ENCODE assay signal across 12 cellular contexts in the genomic region with DNA sequence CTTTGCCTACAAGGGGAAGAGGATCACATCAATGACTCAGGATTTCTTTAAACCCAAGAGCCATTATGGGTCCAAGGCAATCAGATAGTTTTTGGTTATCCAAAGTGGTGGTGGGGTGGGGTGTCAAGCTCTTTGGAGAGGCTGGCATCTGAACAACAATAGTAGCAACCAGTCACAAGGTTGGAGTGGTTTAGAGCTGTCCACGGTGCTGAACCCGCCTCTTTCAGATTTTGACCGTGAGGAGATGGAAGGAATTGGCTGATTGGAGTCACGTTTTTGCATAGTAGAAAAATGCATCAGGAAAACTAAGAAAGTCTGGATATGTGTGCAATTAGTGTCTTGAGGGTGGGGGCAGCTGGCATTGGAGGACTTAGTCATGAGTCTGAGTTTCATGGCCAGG.
DNase-seq lines count a peak whose midpoint lies in the region; ATAC-seq and TF ChIP-seq lines count a peak whose summit lies in the region.
"Had no signal": no experiment of that assay in that cellular context is flagged by ENCODE, and none has a peak within 500 bp of the region (broad histone marks: within the 10 kb centered on the region; RNA-seq: fewer than 3 reads in every experiment).

No MANE protein-coding gene starts in this region.

- no peaks in the 10 kb centered on the region for H3K36me3 Mint-ChIP-seq in activated T-helper 2 cell treated with anti-CD3 and anti-CD28 coated beads, Interferon-gamma antibody, Interleukin-2, Interleukin-4, amounts not matched to agents 10 μg/mL and 5 μg/mL and 100 μg/mL, durations not matched to agents 14 hours and 24 hours and 36 hours (ENCODE audit: low read depth)
- H3K36me3 Mint-ChIP-seq: activated naive CD4-positive, alpha-beta T cell treated with anti-CD3 and anti-CD28 coated beads, Interleukin-2, amount 50 U/mL, for 72 hours; type B pancreatic cell had no signal

- H3K4me1 ChIP-seq in osteoblast (ENCODE audit: insufficient read depth, low read length), result no peaks in the 10 kb centered on the region

- H3K36me3 ChIP-seq in osteoblast (ENCODE audit: insufficient read depth, low read length), result no peaks in the 10 kb centered on the region

- H4K20me1 ChIP-seq in osteoblast (ENCODE audit: insufficient read depth, low read length), result no peaks in the 10 kb centered on the region

- H3K4me3 ChIP-seq in osteoblast (ENCODE audit: insufficient read depth, low read length), result no peak overlapping the region
- H3K4me3 ChIP-seq: skin epidermis had no signal

- no peaks in the 10 kb centered on the region for H3K27me3 Mint-ChIP-seq in activated T-helper 2 cell treated with anti-CD3 and anti-CD28 coated beads, Interferon-gamma antibody, Interleukin-2, Interleukin-4, amounts not matched to agents 10 μg/mL and 5 μg/mL and 100 μg/mL, durations not matched to agents 14 hours and 24 hours and 36 hours (ENCODE audit: low read depth)

- ATAC-seq in GM21528 (IDR thresholded peaks at IDR 0.05; ENCODE audit: low FRiP score, unreplicated experiment) (no peak), GM19328 (IDR thresholded peaks at IDR 0.05; ENCODE audit: unreplicated experiment) (no peak)
- ATAC-seq: activated naive CD4-positive, alpha-beta T cell treated with anti-CD3 and anti-CD28 coated beads, Interleukin-2, amount 50 U/mL, for 72 hours had no signal

- H3K27ac Mint-ChIP-seq in activated T-helper 2 cell treated with anti-CD3 and anti-CD28 coated beads, Interferon-gamma antibody, Interleukin-2, Interleukin-4, amounts not matched to agents 10 μg/mL and 5 μg/mL and 100 μg/mL, durations not matched to agents 14 hours and 24 hours and 36 hours, result no peak overlapping the region
- H3K27ac Mint-ChIP-seq: activated naive CD4-positive, alpha-beta T cell treated with anti-CD3 and anti-CD28 coated beads, Interleukin-2, amount 50 U/mL, for 72 hours; type B pancreatic cell had no signal

- peak; percentile 49 for DNase-seq in ELF-1 (ENCODE audit: low read depth, low spot score)
- DNase-seq in Kasumi-1 (lab: John Stamatoyannopoulos, UW), result peak; percentile 40 to 68
- peak; percentile 19 for DNase-seq in activated T-helper 2 cell treated with anti-CD3 and anti-CD28 coated beads, Interferon-gamma antibody, Interleukin-2, Interleukin-4, amounts not matched to agents 10 μg/mL and 5 μg/mL and 100 μg/mL, durations not matched to agents 14 hours and 24 hours and 36 hours (ENCODE audit: low spot score)
- DNase-seq in lung microvascular endothelial cell (ENCODE audit: low read depth in 2 of 2), result peak; percentile 38 to 44
- DNase-seq in osteoblast (ENCODE audit: insufficient read length, low spot score, missing footprints), result no peak
- DNase-seq in NCI-H1048 (lab: John Stamatoyannopoulos, UW), result no peak
- DNase-seq: NCI-H82 had no signal

- H3K4me3 Mint-ChIP-seq in activated T-helper 2 cell treated with anti-CD3 and anti-CD28 coated beads, Interferon-gamma antibody, Interleukin-2, Interleukin-4, amounts not matched to agents 10 μg/mL and 5 μg/mL and 100 μg/mL, durations not matched to agents 14 hours and 24 hours and 36 hours (ENCODE audit: low read depth), result no peak overlapping the region
- H3K4me3 Mint-ChIP-seq: type B pancreatic cell had no signal

- no peaks in the 10 kb centered on the region for H3K79me2 ChIP-seq in osteoblast (ENCODE audit: insufficient read depth, low read length)

- no peak overlapping the region for H3K27ac ChIP-seq in osteoblast (ENCODE audit: low read depth, low read length)
- H3K27ac ChIP-seq: skin epidermis had no signal

- H3K9me3 Mint-ChIP-seq in activated T-helper 2 cell treated with anti-CD3 and anti-CD28 coated beads, Interferon-gamma antibody, Interleukin-2, Interleukin-4, amounts not matched to agents 10 μg/mL and 5 μg/mL and 100 μg/mL, durations not matched to agents 14 hours and 24 hours and 36 hours, result no peaks in the 10 kb centered on the region
- H3K9me3 Mint-ChIP-seq: type B pancreatic cell had no signal

- H3K4me2 ChIP-seq in osteoblast (ENCODE audit: insufficient read depth, low read length), result no peak overlapping the region

- H3K4me1 Mint-ChIP-seq in activated T-helper 2 cell treated with anti-CD3 and anti-CD28 coated beads, Interferon-gamma antibody, Interleukin-2, Interleukin-4, amounts not matched to agents 10 μg/mL and 5 μg/mL and 100 μg/mL, durations not matched to agents 14 hours and 24 hours and 36 hours (ENCODE audit: low read depth), result no peaks in the 10 kb centered on the region

- no peaks in the 10 kb centered on the region for H3K9me3 ChIP-seq in osteoblast (ENCODE audit: low read depth, low read length)

- intact Hi-C loops in activated T-helper 2 cell treated with anti-CD3 and anti-CD28 coated beads, Interferon-gamma antibody, Interleukin-2, Interleukin-4, amounts not matched to agents 10 μg/mL and 5 μg/mL and 100 μg/mL, durations not matched to agents 14 hours and 24 hours and 36 hours (cut with micrococcal nuclease), result no loop called here

- H3K27me3 ChIP-seq in osteoblast (ENCODE audit: insufficient read depth, low read length), result no peaks in the 10 kb centered on the region

- TF ChIP-seq CTCF in osteoblast (IDR thresholded peaks at IDR 0.05; ENCODE audit: extremely low read depth, low read depth, low read length), result no peak

- H2AFZ ChIP-seq in osteoblast (ENCODE audit: low read length), result no peak overlapping the region

Comparison
In these comparisons a context has a peak if more than half of its experiments do, and no peak if none do; other contexts are left out.
1. DNase-seq: peak in ELF-1 (single experiment), Kasumi-1 (2 of 2), activated T-helper 2 cell treated with anti-CD3 and anti-CD28 coated beads, Interferon-gamma antibody, Interleukin-2, Interleukin-4, amounts not matched to agents 10 μg/mL and 5 μg/mL and 100 μg/mL, durations not matched to agents 14 hours and 24 hours and 36 hours (single experiment) and lung microvascular endothelial cell (2 of 2); none in osteoblast (single experiment) and NCI-H1048 (single experiment).